Comparison of ENCODE assay signal across 8 cellular contexts in the genomic region with DNA sequence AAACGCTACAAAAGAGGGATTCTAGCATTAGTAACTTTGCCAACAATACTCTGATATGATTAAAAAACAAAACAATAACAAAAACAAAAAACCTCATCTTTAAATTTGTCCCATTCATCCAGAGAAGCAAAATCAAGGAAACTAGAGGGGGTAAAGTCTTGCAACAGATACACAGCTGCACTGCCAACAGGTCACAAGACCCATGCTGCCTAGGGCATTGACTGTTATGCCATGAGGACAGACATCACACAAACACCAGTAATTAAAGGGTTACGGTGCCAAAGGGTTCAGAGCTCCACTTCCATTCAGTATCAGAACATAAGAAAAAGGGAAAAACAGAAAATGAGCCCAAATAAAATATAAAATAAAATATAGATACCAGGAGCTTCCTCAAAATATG. TPM values are rescaled to one million over a fixed set of nuclear protein-coding genes. Genes with fewer than 3 reads are reported as not detected.
DNase-seq lines count a peak whose midpoint lies in the region; TF ChIP-seq lines count a peak whose summit lies in the region.

No MANE protein-coding gene starts in this region.

- H3K4me1 ChIP-seq in OCI-LY3 (ENCODE audit: low read length) (peaks cover 17% of the 10 kb centered on the region), endodermal cell (ENCODE audit: control insufficient read depth, insufficient read depth, low read length) (peaks cover 4% of the 10 kb centered on the region), prostate gland (replicated peaks) (no peaks in the 10 kb centered on the region)

- no peak overlapping the region for H3K9ac ChIP-seq in OCI-LY3 (ENCODE audit: low read length)
- no peak overlapping the region for H3K9ac ChIP-seq in endodermal cell (ENCODE audit: extremely low read depth, low read length, poor library complexity, severe bottlenecking)

- H3K4me3 ChIP-seq in OCI-LY3 (ENCODE audit: low read length) (peak overlapping the region; percentile 85), endodermal cell (ENCODE audit: low read length) (peak overlapping the region; percentile 92), prostate gland (peak overlapping the region in 1 of 2 donors; percentile 92)

- H2AFZ ChIP-seq in OCI-LY3 (ENCODE audit: low read depth, low read length): no peak overlapping the region

- H3K27me3 ChIP-seq in OCI-LY3 (ENCODE audit: low read depth, low read length) (no peaks in the 10 kb centered on the region), endodermal cell (ENCODE audit: control insufficient read depth, insufficient read depth, low read length, poor library complexity, severe bottlenecking) (peaks cover 16% of the 10 kb centered on the region), prostate gland (replicated peaks; ENCODE audit: insufficient read depth) (no peaks in the 10 kb centered on the region)

- intact Hi-C loops in prostate gland (cut with DNase I): loop anchor here (5.0 kb wide), 1 partner anchor 53 kb away; a partner anchor contains a TSS

- H3K36me3 Mint-ChIP-seq in endodermal cell (ENCODE audit: low read depth): peaks cover 5% of the 10 kb centered on the region

- DNase-seq in DMS 273 (lab: John Stamatoyannopoulos, UW; ENCODE audit: unreplicated experiment) (peak; percentile 34), DMS 273 treated with DMSO at 0.1 percent for 48 hours (lab: John Stamatoyannopoulos, UW) (no peak), endodermal cell (no peak), prostate gland (ENCODE audit: low spot score) (peak; percentile 21), NCI-H510A treated with DMSO at 0.1 percent for 48 hours (lab: John Stamatoyannopoulos, UW) (no peak), NCI-H774 (lab: John Stamatoyannopoulos, UW) (no peak), G401 (ENCODE audit: low spot score) (no peak)

- peaks cover 24% of the 10 kb centered on the region for H3K4me1 Mint-ChIP-seq in endodermal cell

- H3K27ac Mint-ChIP-seq in endodermal cell: no peak overlapping the region

- 100% methylated on average over 1 to 2 of the region's 2 CpGs for WGBS in endodermal cell (ENCODE audit: insufficient coverage in 1 of 2, insufficient read length in 1 of 2), 2 experiments
- 43% methylated on average over 2 of the region's 2 CpGs for WGBS in prostate gland

- TF ChIP-seq POLR2A in prostate gland (IDR thresholded peaks at IDR 0.05): no peak

- H3K9me3 Mint-ChIP-seq in endodermal cell: no peaks in the 10 kb centered on the region

- H3K4me3 Mint-ChIP-seq in endodermal cell: peak overlapping the region; percentile 72

- no peak overlapping the region for H3K27ac ChIP-seq in OCI-LY3 (ENCODE audit: low read length)
- H3K27ac ChIP-seq in endodermal cell (ENCODE audit: low read depth, low read length): no peak overlapping the region
- peak overlapping the region in 1 of 2 donors; percentile 97 for H3K27ac ChIP-seq in prostate gland

- H3K79me2 ChIP-seq in OCI-LY3 (ENCODE audit: low read length): peaks cover 60% of the 10 kb centered on the region

- in situ Hi-C loops in G401 (cut with HindIII; ENCODE audit: low sequenced_read_pairs): no loop called here

- H4K20me1 ChIP-seq in OCI-LY3 (ENCODE audit: insufficient read depth, low read length): peaks cover 37% of the 10 kb centered on the region

- H3K9me3 ChIP-seq in OCI-LY3 (ENCODE audit: insufficient read depth, low read length) (no peaks in the 10 kb centered on the region), endodermal cell (ENCODE audit: control insufficient read depth, low read length) (no peaks in the 10 kb centered on the region), prostate gland (no peaks in the 10 kb centered on the region)

- H3K27me3 Mint-ChIP-seq in endodermal cell (ENCODE audit: insufficient read depth): peaks cover 22% of the 10 kb centered on the region

- TF ChIP-seq CTCF in OCI-LY3 (IDR thresholded peaks at IDR 0.05; ENCODE audit: low read depth, low read length) (no peak), endodermal cell (conservative IDR thresholded peaks at IDR 0.05) (no peak), prostate gland (IDR thresholded peaks at IDR 0.05) (no peak)

- peaks cover 3% of the 10 kb centered on the region for H3K36me3 ChIP-seq in OCI-LY3 (replicated peaks; ENCODE audit: low read depth, low read length)
- H3K36me3 ChIP-seq in endodermal cell (ENCODE audit: control insufficient read depth, insufficient read depth, low read length): no peaks in the 10 kb centered on the region
- H3K36me3 ChIP-seq in prostate gland: no peaks in the 10 kb centered on the region

- peak overlapping the region; percentile 82; the same call in 1 of the 2 replicates for H3K4me2 ChIP-seq in OCI-LY3 (ENCODE audit: low read length)

RNA-seq across cellular contexts. Expression of a gene that starts 1.6 kb away (rescaled TPM):
- total RNA-seq in endodermal cell (10 to 100 TPM; 24.9 to 28.0 TPM), prostate gland (10 to 100 TPM; 38.0 to 53.1 TPM)
- 24.5 TPM for polyA plus RNA-seq in endodermal cell (2013, experiment 1 of 2)
- 23.7 TPM for polyA plus RNA-seq in endodermal cell (2013, experiment 2 of 2)
- 13.5 and 17.4 TPM in 2 replicates for total RNA-seq in G401 (2014; rRNA removed; shearing (Covaris generic))

RNA-seq across cellular contexts. Expression of a gene that starts 52.6 kb away (rescaled TPM):
- total RNA-seq in endodermal cell (10 to 100 TPM; 61.7 to 63.7 TPM), prostate gland (100 to 1,000 TPM; 108 to 158 TPM)
- 56.3 TPM for polyA plus RNA-seq in endodermal cell (2013, experiment 1 of 2)
- polyA plus RNA-seq in endodermal cell (2013, experiment 2 of 2): 44.3 TPM
- 52.4 and 58.5 TPM in 2 replicates for total RNA-seq in G401 (2014; rRNA removed; shearing (Covaris generic))

Comparison
In these comparisons a context has a peak if more than half of its experiments do, and no peak if none do; other contexts are left out.
1. DNase-seq: peak in DMS 273 (single experiment) and prostate gland (single experiment); none in DMS 273 treated with DMSO at 0.1 percent for 48 hours (single experiment), endodermal cell (single experiment), NCI-H510A treated with DMSO at 0.1 percent for 48 hours (single experiment), NCI-H774 (single experiment) and G401 (single experiment).